ENCODE assay signal across 8 cellular contexts in the genomic region with DNA sequence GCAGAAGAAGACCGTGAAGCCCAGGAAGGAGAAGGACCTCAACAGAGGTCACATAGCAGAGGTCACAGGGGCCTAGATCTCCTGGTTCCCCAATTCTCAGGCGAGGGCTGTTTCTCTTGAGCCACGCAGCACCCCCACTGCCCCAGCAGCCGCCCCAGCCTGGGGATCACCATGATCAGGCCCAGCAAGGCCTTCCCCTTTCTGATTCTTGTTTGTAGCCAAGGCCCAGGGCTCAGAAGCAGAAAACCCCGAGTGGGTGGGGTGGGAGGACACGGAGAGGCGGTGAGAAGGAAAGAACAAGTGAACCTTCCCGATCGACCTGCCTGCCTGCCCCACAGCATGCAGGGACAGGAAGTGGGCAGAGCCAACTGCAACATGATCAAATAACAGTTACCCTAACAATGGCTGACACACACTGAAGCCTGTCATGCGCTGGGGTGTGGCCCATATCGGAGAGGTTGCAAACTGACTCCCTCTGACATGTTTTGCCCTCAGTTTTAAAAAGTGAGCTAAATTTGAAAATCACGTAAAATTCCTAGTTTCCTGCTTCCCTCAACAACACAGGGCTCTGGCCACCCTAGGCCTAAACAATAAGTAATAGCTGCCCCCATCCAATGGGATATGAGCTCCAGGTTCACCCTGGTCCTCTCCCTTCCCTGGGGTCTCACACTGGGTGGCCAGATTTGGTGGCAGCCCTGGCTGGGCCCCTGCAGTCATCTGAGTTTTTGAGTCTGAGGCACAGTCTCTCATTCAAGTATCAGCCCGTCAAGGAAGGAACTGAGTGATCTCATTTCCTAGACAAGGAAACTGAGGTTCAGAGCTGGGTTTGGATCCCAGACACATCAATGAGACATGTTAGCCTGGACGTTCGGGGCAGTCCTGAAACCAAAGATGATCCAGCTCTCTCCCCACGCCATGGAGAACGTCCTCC. TPM values are rescaled to one million over a fixed set of nuclear protein-coding genes. Genes with fewer than 3 reads are reported as not detected.
DNase-seq lines count a peak whose midpoint lies in the region; ATAC-seq and TF ChIP-seq lines count a peak whose summit lies in the region.

No MANE protein-coding gene starts in this region.

- H3K9me3 ChIP-seq in left lung, result no peaks in the 10 kb centered on the region

- peak overlapping the region; percentile 5 for H3K27ac ChIP-seq in adipose tissue (ENCODE audit: low read depth, low read length)
- peak overlapping the region; percentile 72 to 89 for H3K27ac ChIP-seq in left lung

- H3K27me3 ChIP-seq in left lung, result no peaks in the 10 kb centered on the region

- TF ChIP-seq CTCF in GM12864 (IDR thresholded peaks at IDR 0.05; ENCODE audit: low read depth, low read length, missing control alignments), result no peak
- no peak for TF ChIP-seq CTCF in left lung (IDR thresholded peaks at IDR 0.05)

- peak; percentile 40 for DNase-seq in GM12864 (ENCODE audit: low read depth)
- DNase-seq in T-helper 1 cell, result peak; percentile 45 to 88 (median 66)
- peak; percentile 64 to 84 for DNase-seq in left lung
- peak; percentile 68 for DNase-seq in stimulated activated CD8-positive, alpha-beta memory T cell treated with anti-CD3 and anti-CD28 coated beads, Interleukin-12 subunit alpha, Interleukin-12 subunit beta, amount 100 ng/mL, for 4 hours (ENCODE audit: low read depth)
- DNase-seq in hepatic stellate cell (ENCODE audit: low spot score), result no peak
- no peak for DNase-seq in middle frontal gyrus (ENCODE audit: extremely low spot score, low spot score)

- peak; percentile 55 for ATAC-seq in HG03025 (IDR thresholded peaks at IDR 0.05; ENCODE audit: low FRiP score, unreplicated experiment)
- ATAC-seq in left lung, result peak; percentile 13

- intact Hi-C loops in left lung (cut with DNase I), result no loop called here

- 37 to 54% (median 41%) methylated on average over 17 of the region's 17 CpGs for WGBS in adipose tissue, 3 donors

- H3K4me3 ChIP-seq in GM12864 (ENCODE audit: low read depth, low read length) (no peak overlapping the region), left lung (peak overlapping the region in 1 of 2 donors; percentile 4)

- H3K36me3 ChIP-seq in left lung, result peaks cover 0 to 48% of the 10 kb centered on the region in 2 donors

- peaks cover 28 to 100% of the 10 kb centered on the region in 2 donors for H3K4me1 ChIP-seq in left lung

RNA-seq across cellular contexts. Expression of a gene that starts 6.5 kb away (rescaled TPM):
- polyA plus RNA-seq in adipose tissue, result 10 to 100 TPM; 10.6 to 53.5 (median 21.8) TPM
- total RNA-seq in left lung, result 10 to 100 TPM; 37.9 to 39.9 TPM

RNA-seq across cellular contexts. Expression of a gene that starts 34.0 kb away (rescaled TPM):
- 10 to 100 TPM; 45.8 to 85.7 (median 66.3) TPM for polyA plus RNA-seq in adipose tissue
- total RNA-seq in left lung, result 10 to 100 TPM; 72.6 to 74.6 TPM

RNA-seq across cellular contexts. Expression of a gene that starts 43.6 kb away (rescaled TPM):
- 100 to 1,000 TPM in 1 of 3 donors, 10 to 100 TPM in 2; 25.1 to 214 (median 72.9) TPM for polyA plus RNA-seq in adipose tissue
- 100 to 1,000 TPM; 133 to 266 TPM for total RNA-seq in left lung

Comparison
In these comparisons a context has a peak if more than half of its experiments do, and no peak if none do; other contexts are left out.
1. DNase-seq: peak in GM12864 (single experiment), T-helper 1 cell (5 of 5), left lung (2 of 2) and stimulated activated CD8-positive, alpha-beta memory T cell treated with anti-CD3 and anti-CD28 coated beads, Interleukin-12 subunit alpha, Interleukin-12 subunit beta, amount 100 ng/mL, for 4 hours (single experiment); none in hepatic stellate cell (single experiment) and middle frontal gyrus (single experiment).